11 cellular contexts compared by ENCODE assay signal in the genomic region with DNA sequence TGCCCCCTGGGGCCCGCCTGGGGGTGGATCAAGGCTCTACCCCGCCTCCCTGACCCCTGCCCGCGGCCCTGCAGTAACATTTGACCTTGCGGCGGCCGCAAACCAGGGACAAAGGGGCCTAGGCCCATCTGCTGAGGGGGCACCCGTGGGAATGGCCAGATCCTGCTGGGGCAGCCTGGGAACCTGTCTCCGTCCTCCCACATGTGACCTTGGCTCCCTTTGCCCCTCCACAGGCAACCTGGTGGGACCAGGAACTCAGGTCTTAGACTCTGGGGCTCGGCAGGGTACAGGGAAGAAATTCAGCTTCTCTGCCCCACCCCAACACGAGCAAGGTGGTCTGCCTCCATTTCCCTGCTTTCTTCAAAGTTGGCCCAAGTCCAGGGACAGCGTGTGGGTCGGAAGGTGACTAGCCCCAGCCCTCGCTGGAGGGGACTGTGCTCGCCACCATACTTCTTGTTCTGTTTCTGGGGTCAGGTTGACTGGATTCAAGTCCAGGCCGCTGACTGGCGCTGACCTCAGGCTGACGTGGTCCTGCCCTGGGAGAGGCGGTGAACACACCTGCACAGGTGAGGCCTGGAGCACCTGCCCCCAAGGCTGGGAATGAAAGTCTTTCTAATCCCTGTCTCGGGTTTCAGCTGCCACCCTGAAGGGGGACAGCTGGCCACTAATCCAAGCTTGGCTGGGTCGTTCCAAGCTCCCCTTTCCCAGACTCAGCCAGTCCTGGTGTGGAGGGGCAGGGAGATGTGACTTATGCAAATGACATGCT. TPM values are rescaled to one million over a fixed set of nuclear protein-coding genes. Genes with fewer than 3 reads are reported as not detected.
DNase-seq lines count a peak whose midpoint lies in the region; ATAC-seq, FAIRE-seq and TF ChIP-seq lines count a peak whose summit lies in the region.
"Had no signal": no experiment of that assay in that cellular context is flagged by ENCODE, and none has a peak within 500 bp of the region (broad histone marks: within the 10 kb centered on the region; RNA-seq: fewer than 3 reads in every experiment).

No MANE protein-coding gene starts in this region.

- ATAC-seq in pancreas (peak; percentile 49 to 59 (median 54)), GM19035 (IDR thresholded peaks at IDR 0.05; ENCODE audit: unreplicated experiment) (no peak)
- ATAC-seq: activated CD8-positive, alpha-beta T cell treated with anti-CD3 and anti-CD28 coated beads for 36 hours; PC-3 had no signal

- TF ChIP-seq CTCF in bronchial epithelial cell (IDR thresholded peaks at IDR 0.05; ENCODE audit: insufficient read depth, low read length, severe bottlenecking): no peak
- no peak for TF ChIP-seq CTCF in pancreas (IDR thresholded peaks at IDR 0.05)
- TF ChIP-seq CTCF in uterus (IDR thresholded peaks at IDR 0.05): no peak

- H3K27ac ChIP-seq in pancreas (peak overlapping the region; percentile 76 to 91 (median 84)), uterus (peak overlapping the region in 1 of 2 donors; percentile 8)

- FAIRE-seq in bronchial epithelial cell (lab: Jason Lieb, UNC) (no peak), pancreas (lab: Jason Lieb, UNC) (no peak)

- no peaks in the 10 kb centered on the region for H3K36me3 ChIP-seq in bronchial epithelial cell (ENCODE audit: control insufficient read depth, insufficient read depth, low read length)
- H3K36me3 ChIP-seq in pancreas: no peaks in the 10 kb centered on the region
- H3K36me3 ChIP-seq in uterus: no peaks in the 10 kb centered on the region

- peaks cover 18 to 28% (median 28%) of the 10 kb centered on the region in 3 donors for H3K4me1 ChIP-seq in pancreas
- H3K4me1 ChIP-seq in uterus: peaks cover 0 to 3% of the 10 kb centered on the region in 2 donors

- no peaks in the 10 kb centered on the region for H3K27me3 ChIP-seq in bronchial epithelial cell (ENCODE audit: control insufficient read depth, insufficient read depth, low read length)
- no peaks in the 10 kb centered on the region for H3K27me3 ChIP-seq in pancreas
- H3K27me3 ChIP-seq in uterus: no peaks in the 10 kb centered on the region

- peak; percentile 22 for DNase-seq in NCI-H1105 treated with DMSO at 0.1 percent for 48 hours (lab: John Stamatoyannopoulos, UW)
- peak; percentile 70 for DNase-seq in bronchial epithelial cell (ENCODE audit: low read depth)
- peak; percentile 80 to 94 (median 86) for DNase-seq in pancreas
- no peak for DNase-seq in activated CD8-positive, alpha-beta memory T cell treated with anti-CD3 and anti-CD28 coated beads, Interleukin-2, amount 50 U/mL, for 4 hours
- no peak for DNase-seq in uterus
- DNase-seq: activated CD8-positive, alpha-beta T cell treated with anti-CD3 and anti-CD28 coated beads for 36 hours; GOT3; hypothalamus; PC-3; stimulated activated naive CD4-positive, alpha-beta T cell treated with Interleukin-2 at 50 U/mL for 16 hours had no signal

- TF ChIP-seq POLR2A in uterus (IDR thresholded peaks at IDR 0.05): no peak

- H3K9me3 ChIP-seq in pancreas (no peaks in the 10 kb centered on the region), uterus (no peaks in the 10 kb centered on the region)

- 28 to 32% methylated on average over 21 of the region's 21 CpGs for WGBS in pancreas, 2 donors

- H3K4me3 ChIP-seq in bronchial epithelial cell (ENCODE audit: low read depth, low read length) (no peak overlapping the region), pancreas (no peak overlapping the region), uterus (no peak overlapping the region)

- intact Hi-C loops in pancreas (cut with DNase I) (no loop called here), uterus (cut with DNase I; ENCODE audit: low total_unique reads) (no loop called here)

RNA-seq across cellular contexts. Expression of a gene that starts 2.5 kb away (rescaled TPM):
- 93.8 and 124 TPM in 2 replicates for total RNA-seq in bronchial epithelial cell
- total RNA-seq in pancreas: 10 to 100 TPM; 32.5 to 51.2 (median 39.7) TPM
- polyA plus RNA-seq in pancreas: 10 to 100 TPM; 21.3 to 23.5 TPM
- 10 to 100 TPM; 14.3 to 45.0 (median 36.0) TPM for total RNA-seq in uterus

RNA-seq across cellular contexts. Expression of a gene that starts 16.4 kb away (rescaled TPM):
- 0.13 TPM in 1 of 2 replicates, not detected in the other for total RNA-seq in bronchial epithelial cell
- total RNA-seq in pancreas: 1 to 10 TPM; 1.2 to 2.9 (median 1.8) TPM
- polyA plus RNA-seq in pancreas: 10 to 100 TPM in 1 of 2 donors, 1 to 10 TPM in 1; 9.3 to 11.1 TPM
- total RNA-seq in uterus: 10 to 100 TPM in 2 of 4 donors, 1 to 10 TPM in 2; 3.5 to 23.8 (median 13.0) TPM
- total RNA-seq: PC-3 had no signal

RNA-seq across cellular contexts. Expression of a gene that starts 19.0 kb away (rescaled TPM):
- 45.8 and 60.9 TPM in 2 replicates for total RNA-seq in bronchial epithelial cell
- 10 to 100 TPM; 25.5 to 46.8 (median 31.8) TPM for total RNA-seq in pancreas
- polyA plus RNA-seq in pancreas: 10 to 100 TPM; 64.1 to 71.1 TPM
- 100 to 1,000 TPM in 2 of 4 donors, 10 to 100 TPM in 2; 58.1 to 240 (median 97.2) TPM for total RNA-seq in uterus

RNA-seq across cellular contexts. Expression of a gene that starts 22.2 kb away (rescaled TPM):
- 2.0 and 3.2 TPM in 2 replicates for total RNA-seq in bronchial epithelial cell
- 10 to 100 TPM; 13.4 to 19.6 (median 16.9) TPM for total RNA-seq in pancreas
- 10 to 100 TPM; 20.9 to 28.4 TPM for polyA plus RNA-seq in pancreas
- 10 to 100 TPM in 2 of 4 donors, 1 to 10 TPM in 1, not detected in 1; 5.9 to 32.6 (median 17.6) TPM for total RNA-seq in uterus

RNA-seq across cellular contexts. Expression of a gene that starts 33.0 kb away (rescaled TPM):
- total RNA-seq in bronchial epithelial cell (8.3 and 11.8 TPM in 2 replicates), pancreas (10 to 100 TPM; 12.8 to 22.4 (median 16.4) TPM), uterus (10 to 100 TPM; 11.5 to 43.5 (median 22.2) TPM)
- 10 to 100 TPM; 43.3 to 46.6 TPM for polyA plus RNA-seq in pancreas

Comparison
In these comparisons a context has a peak if more than half of its experiments do, and no peak if none do; other contexts are left out.
1. DNase-seq: peak in NCI-H1105 treated with DMSO at 0.1 percent for 48 hours (single experiment), bronchial epithelial cell (single experiment) and pancreas (6 of 6); none in activated CD8-positive, alpha-beta memory T cell treated with anti-CD3 and anti-CD28 coated beads, Interleukin-2, amount 50 U/mL, for 4 hours (single experiment) and uterus (0 of 2).